ENCODE assay signal across 14 cellular contexts in genomic region chr3:59469948-59470723, GRCh38.
A peak's percentile ranks its signal among the peaks of the same experiment; 100 is the strongest.
DNase-seq lines count a peak whose midpoint lies in the region; ATAC-seq lines count a peak whose summit lies in the region.
"Had no signal": no experiment of that assay in that cellular context is flagged by ENCODE, and none has a peak within 500 bp of the region (broad histone marks: within the 10 kb centered on the region; RNA-seq: fewer than 3 reads in every experiment).

No MANE protein-coding gene starts in this region.

- H3K4me3 ChIP-seq in effector memory CD4-positive, alpha-beta T cell (ENCODE audit: insufficient read depth, low read depth, low read length, poor library complexity, severe bottlenecking) = no peak overlapping the region
- H3K4me3 ChIP-seq: gastrocnemius medialis had no signal

- H3K27me3 ChIP-seq in effector memory CD4-positive, alpha-beta T cell (replicated peaks; ENCODE audit: control insufficient read depth, insufficient read depth, low read length, poor library complexity, severe bottlenecking) = no peaks in the 10 kb centered on the region
- H3K27me3 ChIP-seq: gastrocnemius medialis had no signal

- peak overlapping the region; percentile 51 to 72 for H3K27ac Mint-ChIP-seq in stimulated activated naive CD8-positive, alpha-beta T cell treated with anti-CD3 and anti-CD28 coated beads, Interleukin-15, amount 100 ng/mL, for 72 hours
- peak overlapping the region; percentile 83 for H3K27ac Mint-ChIP-seq in T-helper 2 cell treated with Interferon-gamma antibody and Interleukin-4, amounts not matched to agents 5 μg/mL and 100 μg/mL, for 36 hours

- peak overlapping the region; percentile 36 for H3K27ac ChIP-seq in epithelial cell of prostate
- H3K27ac ChIP-seq in effector memory CD4-positive, alpha-beta T cell (ENCODE audit: insufficient read depth, low read length, poor library complexity, severe bottlenecking) = no peak overlapping the region
- H3K27ac ChIP-seq: gastrocnemius medialis had no signal

- no peak overlapping the region for H3K4me3 Mint-ChIP-seq in stimulated activated naive CD8-positive, alpha-beta T cell treated with anti-CD3 and anti-CD28 coated beads, Interleukin-15, amount 100 ng/mL, for 72 hours
- peak overlapping the region; percentile 15 for H3K4me3 Mint-ChIP-seq in T-helper 2 cell treated with Interferon-gamma antibody and Interleukin-4, amounts not matched to agents 5 μg/mL and 100 μg/mL, for 36 hours
- H3K4me3 Mint-ChIP-seq: neural crest cell had no signal

- peaks cover 26% of the 10 kb centered on the region for H3K36me3 Mint-ChIP-seq in T-helper 2 cell treated with Interferon-gamma antibody and Interleukin-4, amounts not matched to agents 5 μg/mL and 100 μg/mL, for 36 hours (ENCODE audit: low read depth)

- H3K27me3 Mint-ChIP-seq in stimulated activated naive CD8-positive, alpha-beta T cell treated with anti-CD3 and anti-CD28 coated beads, Interleukin-15, amount 100 ng/mL, for 72 hours = no peaks in the 10 kb centered on the region
- no peaks in the 10 kb centered on the region for H3K27me3 Mint-ChIP-seq in T-helper 2 cell treated with Interferon-gamma antibody and Interleukin-4, amounts not matched to agents 5 μg/mL and 100 μg/mL, for 36 hours (ENCODE audit: low read depth)

- peak in 1 of 2 donors; percentile 12 for DNase-seq in stimulated activated naive CD8-positive, alpha-beta T cell treated with anti-CD3 and anti-CD28 coated beads, Interleukin-15, amount 100 ng/mL, for 72 hours
- DNase-seq in stimulated activated naive CD8-positive, alpha-beta T cell treated with anti-CD3 and anti-CD28 coated beads, Interleukin-15, Interleukin-2, amounts not matched to agents 100 U/mL and 50 U/mL, for 24 hours = no peak
- DNase-seq in T-helper 2 cell treated with Interferon-gamma antibody and Interleukin-4, amounts not matched to agents 5 μg/mL and 100 μg/mL, for 36 hours (ENCODE audit: low spot score) = peak; percentile 57
- DNase-seq in epithelial cell of prostate (ENCODE audit: low read depth, low spot score) = peak; percentile 80
- no peak for DNase-seq in effector memory CD4-positive, alpha-beta T cell
- no peak for DNase-seq in NCI-H226
- no peak for DNase-seq in iPS-NIHi7 (ENCODE audit: extremely low spot score)
- DNase-seq: C1 segment of cervical spinal cord; gastrocnemius medialis; GOT3; NK-92 treated with Interleukin-12 subunit alpha and Interleukin-12 subunit beta, amount 100 ng/mL, for 24 hours; small intestine had no signal

- peak; percentile 45 for ATAC-seq in stimulated activated naive CD8-positive, alpha-beta T cell treated with anti-CD3 and anti-CD28 coated beads, Interleukin-15, amount 100 ng/mL, for 72 hours
- no peak for ATAC-seq in stimulated activated naive CD8-positive, alpha-beta T cell treated with anti-CD3 and anti-CD28 coated beads, Interleukin-15, Interleukin-2, amounts not matched to agents 100 U/mL and 50 U/mL, for 24 hours
- no peak for ATAC-seq in GM19395 (IDR thresholded peaks at IDR 0.05; ENCODE audit: unreplicated experiment)
- ATAC-seq: gastrocnemius medialis had no signal

- H3K9me3 ChIP-seq in effector memory CD4-positive, alpha-beta T cell (ENCODE audit: control insufficient read depth, low read length) = no peaks in the 10 kb centered on the region
- H3K9me3 ChIP-seq: gastrocnemius medialis had no signal

- peaks cover 27% of the 10 kb centered on the region for H3K4me1 Mint-ChIP-seq in stimulated activated naive CD8-positive, alpha-beta T cell treated with anti-CD3 and anti-CD28 coated beads, Interleukin-15, amount 100 ng/mL, for 72 hours
- H3K4me1 Mint-ChIP-seq in T-helper 2 cell treated with Interferon-gamma antibody and Interleukin-4, amounts not matched to agents 5 μg/mL and 100 μg/mL, for 36 hours (ENCODE audit: low read depth) = peaks cover 39% of the 10 kb centered on the region

- H3K36me3 ChIP-seq in effector memory CD4-positive, alpha-beta T cell (ENCODE audit: control insufficient read depth, insufficient read depth, low read length) = no peaks in the 10 kb centered on the region
- H3K36me3 ChIP-seq: gastrocnemius medialis had no signal

- H3K4me1 ChIP-seq in effector memory CD4-positive, alpha-beta T cell (ENCODE audit: control insufficient read depth, insufficient read depth, low read length, poor library complexity, severe bottlenecking) = no peaks in the 10 kb centered on the region
- H3K4me1 ChIP-seq: gastrocnemius medialis had no signal

- H3K9me3 Mint-ChIP-seq in stimulated activated naive CD8-positive, alpha-beta T cell treated with anti-CD3 and anti-CD28 coated beads, Interleukin-15, amount 100 ng/mL, for 72 hours = peaks cover 3 to 20% of the 10 kb centered on the region in 2 donors
- H3K9me3 Mint-ChIP-seq in T-helper 2 cell treated with Interferon-gamma antibody and Interleukin-4, amounts not matched to agents 5 μg/mL and 100 μg/mL, for 36 hours = peaks cover 42% of the 10 kb centered on the region

Comparison
In these comparisons a context has a peak if more than half of its experiments do, and no peak if none do; other contexts are left out.
1. DNase-seq: peak in T-helper 2 cell treated with Interferon-gamma antibody and Interleukin-4, amounts not matched to agents 5 μg/mL and 100 μg/mL, for 36 hours (single experiment) and epithelial cell of prostate (single experiment); none in stimulated activated naive CD8-positive, alpha-beta T cell treated with anti-CD3 and anti-CD28 coated beads, Interleukin-15, Interleukin-2, amounts not matched to agents 100 U/mL and 50 U/mL, for 24 hours (single experiment), effector memory CD4-positive, alpha-beta T cell (0 of 3), NCI-H226 (single experiment) and iPS-NIHi7 (single experiment).